ENCODE assay signal across 11 cellular contexts in genomic region chr12:93682846-93683261, GRCh38. TPM values are rescaled to one million over a fixed set of nuclear protein-coding genes. Genes with fewer than 3 reads are reported as not detected.
DNase-seq lines count a peak whose midpoint lies in the region; ATAC-seq and TF ChIP-seq lines count a peak whose summit lies in the region.
"Had no signal": no experiment of that assay in that cellular context is flagged by ENCODE, and none has a peak within 500 bp of the region (broad histone marks: within the 10 kb centered on the region; RNA-seq: fewer than 3 reads in every experiment).

No MANE protein-coding gene starts in this region.

- intact Hi-C loops in left cardiac atrium (cut with DNase I): no loop called here

- no peak overlapping the region for H2AK5ac ChIP-seq in neuronal stem cell (ENCODE audit: low read depth, low read length)

- H3K4me3 ChIP-seq in BE2C (ENCODE audit: low read depth, low read length) (no peak overlapping the region), neuronal stem cell (ENCODE audit: low read length in 2 of 2) (peak overlapping the region in 1 of 2 donors; percentile 49)
- H3K4me3 ChIP-seq: tibial nerve had no signal

- no peaks in the 10 kb centered on the region for H3K79me1 ChIP-seq in neuronal stem cell (ENCODE audit: low read depth, low read length)

- peak; percentile 80 for DNase-seq in BE2C
- DNase-seq in SK-N-DZ (ENCODE audit: low spot score): peak; percentile 81
- DNase-seq in left cardiac atrium: peak; percentile 41
- no peak for DNase-seq in neuronal stem cell (ENCODE audit: low spot score)
- DNase-seq in activated naive CD8-positive, alpha-beta T cell treated with anti-CD3 and anti-CD28 coated beads, Interleukin-2, amount 50 U/mL, for 24 hours: no peak
- DNase-seq: activated gamma-delta T cell had no signal

- no peak overlapping the region for H3K14ac ChIP-seq in neuronal stem cell (ENCODE audit: low read length)

- ATAC-seq in left cardiac atrium (peak; percentile 89 to 90), HG02571 (IDR thresholded peaks at IDR 0.05; ENCODE audit: unreplicated experiment) (no peak), HG02678 (IDR thresholded peaks at IDR 0.05; ENCODE audit: unreplicated experiment) (no peak), HG03045 (IDR thresholded peaks at IDR 0.05; ENCODE audit: unreplicated experiment) (no peak)
- ATAC-seq in activated naive CD8-positive, alpha-beta T cell treated with anti-CD3 and anti-CD28 coated beads, Interleukin-2, amount 50 U/mL, for 24 hours: no peak

- no peak overlapping the region for H3K9ac ChIP-seq in neuronal stem cell (ENCODE audit: low read depth, low read length, poor library complexity)

- no peak overlapping the region for H3K27ac Mint-ChIP-seq in activated naive CD8-positive, alpha-beta T cell treated with anti-CD3 and anti-CD28 coated beads, Interleukin-2, amount 50 U/mL, for 24 hours

- H3K36me3 Mint-ChIP-seq in activated naive CD8-positive, alpha-beta T cell treated with anti-CD3 and anti-CD28 coated beads, Interleukin-2, amount 50 U/mL, for 24 hours (ENCODE audit: low read depth): no peaks in the 10 kb centered on the region

- H3K9me3 ChIP-seq in BE2C (no peaks in the 10 kb centered on the region), neuronal stem cell (replicated peaks in 1 of 2; ENCODE audit: control insufficient read depth in 2 of 2, insufficient read depth in 1 of 2, low read depth in 1 of 2, low read length in 2 of 2) (peaks cover 0 to 2% of the 10 kb centered on the region in 2 donors)
- H3K9me3 ChIP-seq: tibial nerve had no signal

- peak overlapping the region; percentile 20 for H3K18ac ChIP-seq in neuronal stem cell (ENCODE audit: low read length)

- no peaks in the 10 kb centered on the region for H3K27me3 ChIP-seq in BE2C
- H3K27me3 ChIP-seq in neuronal stem cell (ENCODE audit: control insufficient read depth in 3 of 3, insufficient read depth in 3 of 3, low read depth in 1 of 3, low read length in 3 of 3): no peaks in the 10 kb centered on the region
- H3K27me3 ChIP-seq: tibial nerve had no signal

- no peak overlapping the region for H3K4me3 Mint-ChIP-seq in activated naive CD8-positive, alpha-beta T cell treated with anti-CD3 and anti-CD28 coated beads, Interleukin-2, amount 50 U/mL, for 24 hours
- H3K4me3 Mint-ChIP-seq: neural crest cell had no signal

- no peak overlapping the region for H3K27ac ChIP-seq in neuronal stem cell (replicated peaks; ENCODE audit: low read length)

- TF ChIP-seq CTCF in BE2C (IDR thresholded peaks at IDR 0.05; ENCODE audit: low read depth, low read length): 0 out of 2 replicates have a peak, but pooled peaks have one; percentile 5

- no peak overlapping the region for H4K8ac ChIP-seq in neuronal stem cell (ENCODE audit: low read depth, low read length)

- H3K4me1 Mint-ChIP-seq in activated naive CD8-positive, alpha-beta T cell treated with anti-CD3 and anti-CD28 coated beads, Interleukin-2, amount 50 U/mL, for 24 hours: peaks cover 34% of the 10 kb centered on the region

- no peak overlapping the region for H4K91ac ChIP-seq in neuronal stem cell (ENCODE audit: low read depth, low read length, poor library complexity)

- no peak overlapping the region for H2BK15ac ChIP-seq in neuronal stem cell (ENCODE audit: low read length)

- H2BK120ac ChIP-seq in neuronal stem cell (ENCODE audit: low read depth, low read length): no peak overlapping the region

- WGBS in neuronal stem cell (ENCODE audit: extremely low coverage in 2 of 2, insufficient read length in 2 of 2, insufficient replicate concordance in 1 of 2), 2 donors: no CpG with 5 or more reads among the region's 5 CpGs

- H3K36me3 ChIP-seq in BE2C (no peaks in the 10 kb centered on the region), neuronal stem cell (replicated peaks in 1 of 2; ENCODE audit: control insufficient read depth in 2 of 2, insufficient read depth in 2 of 2, low read length in 2 of 2) (no peaks in the 10 kb centered on the region)

- H3K23ac ChIP-seq in neuronal stem cell (ENCODE audit: low read depth, low read length, poor library complexity): no peak overlapping the region

- H2BK5ac ChIP-seq in neuronal stem cell (ENCODE audit: low read length): no peak overlapping the region

- no peak overlapping the region for H2AFZ ChIP-seq in neuronal stem cell (ENCODE audit: low read length)

- H3K9me3 Mint-ChIP-seq in activated naive CD8-positive, alpha-beta T cell treated with anti-CD3 and anti-CD28 coated beads, Interleukin-2, amount 50 U/mL, for 24 hours: no peaks in the 10 kb centered on the region
- H3K9me3 Mint-ChIP-seq: neural crest cell had no signal

- H3K27me3 Mint-ChIP-seq in activated naive CD8-positive, alpha-beta T cell treated with anti-CD3 and anti-CD28 coated beads, Interleukin-2, amount 50 U/mL, for 24 hours: no peaks in the 10 kb centered on the region

- no peak overlapping the region for H2BK12ac ChIP-seq in neuronal stem cell (ENCODE audit: low read length)

- H3K4me1 ChIP-seq in BE2C (peaks cover 5% of the 10 kb centered on the region), neuronal stem cell (ENCODE audit: control insufficient read depth in 2 of 2, insufficient read depth in 1 of 2, low read depth in 1 of 2, low read length in 2 of 2) (peaks cover 3 to 8% of the 10 kb centered on the region in 2 donors)

- no peak overlapping the region for H3K4me2 ChIP-seq in neuronal stem cell (ENCODE audit: insufficient read depth, low read length, poor library complexity, severe bottlenecking)

- H3K4ac ChIP-seq in neuronal stem cell (ENCODE audit: low read length): no peak overlapping the region

RNA-seq across cellular contexts. Expression of gene CRADD, which starts 5.7 kb away (rescaled TPM):
- polyA plus RNA-seq in BE2C (2012; ENCODE audit: insufficient read depth, insufficient read length, low read depth): 28.8 TPM
- 33.2 and 63.6 TPM in 2 replicates for polyA plus RNA-seq in SK-N-DZ (2014; cell fraction: cytosol; rRNA removed)
- 22.5 and 32.2 TPM in 2 replicates for polyA plus RNA-seq in SK-N-DZ (2014; cell fraction: nucleus; rRNA removed)
- total RNA-seq in left cardiac atrium: 10 to 100 TPM; 33.8 to 33.9 TPM
- 8.9 TPM for polyA plus RNA-seq in neuronal stem cell (2013, experiment 1 of 2)
- 8.8 TPM for polyA plus RNA-seq in neuronal stem cell (2013, experiment 2 of 2)

Comparison
In these comparisons a context has a peak if more than half of its experiments do, and no peak if none do; other contexts are left out.
1. DNase-seq: peak in BE2C (single experiment), SK-N-DZ (single experiment) and left cardiac atrium (single experiment); none in neuronal stem cell (single experiment) and activated naive CD8-positive, alpha-beta T cell treated with anti-CD3 and anti-CD28 coated beads, Interleukin-2, amount 50 U/mL, for 24 hours (single experiment).
2. ATAC-seq: peak in left cardiac atrium (2 of 2); none in HG02571 (single experiment), activated naive CD8-positive, alpha-beta T cell treated with anti-CD3 and anti-CD28 coated beads, Interleukin-2, amount 50 U/mL, for 24 hours (single experiment), HG02678 (single experiment) and HG03045 (single experiment).